ENCODE assay signal across 13 cellular contexts in the genomic region with DNA sequence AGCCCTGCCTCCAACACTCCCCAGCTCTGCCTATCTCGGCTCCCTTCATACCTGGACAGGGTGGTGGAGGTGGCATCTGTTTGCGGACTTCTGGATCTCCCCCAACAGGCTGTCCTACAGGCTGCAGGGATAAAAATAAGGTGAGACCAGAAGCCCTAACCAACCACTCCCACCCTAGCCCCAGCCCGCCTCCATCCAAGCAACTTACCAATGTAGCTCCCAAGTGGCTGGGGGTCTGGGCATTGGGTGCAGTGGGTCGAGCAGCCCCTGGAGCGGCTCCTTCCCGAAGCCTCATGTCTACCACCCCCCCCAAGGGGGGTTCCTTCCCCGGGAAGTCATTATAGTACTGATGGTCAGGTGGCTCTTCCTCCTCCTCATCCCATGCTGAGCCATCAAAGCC.
"Had no signal": no experiment of that assay in that cellular context is flagged by ENCODE, and none has a peak within 500 bp of the region (broad histone marks: within the 10 kb centered on the region; RNA-seq: fewer than 3 reads in every experiment).

No MANE protein-coding gene starts in this region.

- ATAC-seq: activated naive CD4-positive, alpha-beta T cell treated with anti-CD3 and anti-CD28 coated beads, Interleukin-2, amount 50 U/mL, for 72 hours; body of pancreas; naive thymus-derived CD8-positive, alpha-beta T cell; stimulated activated naive CD8-positive, alpha-beta T cell treated with anti-CD3 and anti-CD28 coated beads, Interleukin-15, amount 100 ng/mL, for 72 hours; upper lobe of right lung had no signal

- H3K27me3 ChIP-seq: body of pancreas, right atrium auricular region, testis, upper lobe of right lung had no signal

- H3K27ac Mint-ChIP-seq: activated CD4-positive, alpha-beta T cell treated with anti-CD3 and anti-CD28 coated beads, Interleukin-2, amount 10 ng/mL, durations not matched to agents 7 days and 5 days had no signal

- H3K9me3 Mint-ChIP-seq: activated CD4-positive, alpha-beta T cell treated with anti-CD3 and anti-CD28 coated beads, Interleukin-2, amount 10 ng/mL, durations not matched to agents 7 days and 5 days; activated naive CD4-positive, alpha-beta T cell treated with anti-CD3 and anti-CD28 coated beads, Interleukin-2, amount 50 U/mL, for 72 hours; naive thymus-derived CD8-positive, alpha-beta T cell; stimulated activated naive CD8-positive, alpha-beta T cell treated with anti-CD3 and anti-CD28 coated beads, Interleukin-15, amount 100 ng/mL, for 72 hours had no signal

- DNase-seq: activated CD4-positive, alpha-beta T cell treated with anti-CD3 and anti-CD28 coated beads, Interleukin-2, amount 10 ng/mL, durations not matched to agents 7 days and 5 days; amniotic stem cell; body of pancreas; central memory CD4-positive, alpha-beta T cell; foreskin fibroblast; naive thymus-derived CD8-positive, alpha-beta T cell; stimulated activated naive CD8-positive, alpha-beta T cell treated with anti-CD3 and anti-CD28 coated beads, Interleukin-15, amount 100 ng/mL, for 72 hours; testis; upper lobe of right lung had no signal

- H3K27me3 Mint-ChIP-seq: activated CD4-positive, alpha-beta T cell treated with anti-CD3 and anti-CD28 coated beads, Interleukin-2, amount 10 ng/mL, durations not matched to agents 7 days and 5 days; naive thymus-derived CD8-positive, alpha-beta T cell; stimulated activated naive CD8-positive, alpha-beta T cell treated with anti-CD3 and anti-CD28 coated beads, Interleukin-15, amount 100 ng/mL, for 72 hours had no signal

- H3K9me3 ChIP-seq: body of pancreas, right atrium auricular region, testis, upper lobe of right lung had no signal

- H3K27ac ChIP-seq: body of pancreas, right atrium auricular region, testis, upper lobe of right lung had no signal

- H3K4me3 Mint-ChIP-seq: activated CD4-positive, alpha-beta T cell treated with anti-CD3 and anti-CD28 coated beads, Interleukin-2, amount 10 ng/mL, durations not matched to agents 7 days and 5 days; stimulated activated naive CD8-positive, alpha-beta T cell treated with anti-CD3 and anti-CD28 coated beads, Interleukin-15, amount 100 ng/mL, for 72 hours had no signal

- H3K4me3 ChIP-seq: body of pancreas, coronary artery, right atrium auricular region, skin epidermis, testis, upper lobe of right lung had no signal
